Comparison of ENCODE assay signal across 7 cellular contexts in genomic region chr5:177923837-177924236, GRCh38.
DNase-seq lines count a peak whose midpoint lies in the region; ATAC-seq, FAIRE-seq and TF ChIP-seq lines count a peak whose summit lies in the region.
"Not testable (repeated sequence)": the region's sequence is repeated elsewhere in the genome, so short reads cannot be mapped to it uniquely, and the experiment has no call there.

No MANE protein-coding gene starts in this region.

- in situ Hi-C loops in GM12878 (cut with MboI): not testable (repeated sequence)

- WGBS in GM12878 (ENCODE audit: insufficient coverage, insufficient replicate concordance, low lambda C conversion rate, missing lambda C conversion rate): 31% methylated on average over 3 of the region's 4 CpGs

- H3K9me3 Mint-ChIP-seq in CD8-positive, alpha-beta memory T cell; activated CD4-positive, alpha-beta memory T cell treated with anti-CD3 and anti-CD28 coated beads, Interleukin-2, amount 10 ng/mL, durations not matched to agents 7 days and 5 days; activated CD8-positive, alpha-beta memory T cell treated with anti-CD3 and anti-CD28 coated beads, Interleukin-2, amount 10 ng/mL, durations not matched to agents 7 days and 5 days (ENCODE audit: low read depth); naive thymus-derived CD8-positive, alpha-beta T cell; stimulated activated effector memory CD8-positive, alpha-beta T cell treated with anti-CD3 and anti-CD28 coated beads, Interleukin-12 subunit alpha, Interleukin-12 subunit beta, amount 100 ng/mL, for 72 hours: not testable (repeated sequence)

- FAIRE-seq in GM12878 (lab: Jason Lieb, UNC): not testable (repeated sequence)

- not testable (repeated sequence) for H4K20me1 ChIP-seq in BLaER1; GM12878 (ENCODE audit: control insufficient read depth, insufficient read depth)

- SMC1A ChIA-PET in GM12878 (lab: Charles Lee; ENCODE audit: uncharacterized antibody, unreplicated experiment): not testable (repeated sequence)

- DNase-seq in CD8-positive, alpha-beta memory T cell; activated CD4-positive, alpha-beta memory T cell treated with anti-CD3 and anti-CD28 coated beads, Interleukin-2, amount 10 ng/mL, durations not matched to agents 7 days and 5 days; activated CD8-positive, alpha-beta memory T cell treated with anti-CD3 and anti-CD28 coated beads, Interleukin-2, amount 10 ng/mL, durations not matched to agents 7 days and 5 days; GM12878 (ENCODE audit: low read depth, low spot score); naive thymus-derived CD8-positive, alpha-beta T cell; stimulated activated effector memory CD8-positive, alpha-beta T cell treated with anti-CD3 and anti-CD28 coated beads, Interleukin-12 subunit alpha, Interleukin-12 subunit beta, amount 100 ng/mL, for 72 hours (ENCODE audit: low spot score in 2 of 2): not testable (repeated sequence)

- CTCF ChIA-PET in CD8-positive, alpha-beta memory T cell (lab: Charles Lee); activated CD4-positive, alpha-beta memory T cell treated with anti-CD3 and anti-CD28 coated beads, Interleukin-2, amount 10 ng/mL, durations not matched to agents 7 days and 5 days (lab: Charles Lee); activated CD8-positive, alpha-beta memory T cell treated with anti-CD3 and anti-CD28 coated beads, Interleukin-2, amount 10 ng/mL, durations not matched to agents 7 days and 5 days (lab: Charles Lee); GM12878 (lab: Yijun Ruan, JAX): not testable (repeated sequence)

- not testable (repeated sequence) for H3K9me3 ChIP-seq in BLaER1; CD8-positive, alpha-beta memory T cell (ENCODE audit: low read length); GM12878 (replicated peaks; ENCODE audit: control insufficient read depth, insufficient read depth, low read length)

- H3K4me1 ChIP-seq in BLaER1; CD8-positive, alpha-beta memory T cell (ENCODE audit: insufficient read depth, low read length); GM12878 (ENCODE audit: control insufficient read depth, insufficient read depth, low read length): not testable (repeated sequence)

- not testable (repeated sequence) for TF ChIP-seq RAD21 in GM12878 (IDR thresholded peaks at IDR 0.05; ENCODE audit: insufficient read depth, low read depth, low read length)

- not testable (repeated sequence) for TF ChIP-seq POLR2A in GM12878 (IDR thresholded peaks at IDR 0.05; ENCODE audit: low read depth, low read length)

- peak overlapping the region in 5 of 8 donors; percentile 47 to 87 (median 58) for H3K27ac Mint-ChIP-seq in CD8-positive, alpha-beta memory T cell
- H3K27ac Mint-ChIP-seq in activated CD4-positive, alpha-beta memory T cell treated with anti-CD3 and anti-CD28 coated beads, Interleukin-2, amount 10 ng/mL, durations not matched to agents 7 days and 5 days: peak overlapping the region; percentile 40
- H3K27ac Mint-ChIP-seq in activated CD8-positive, alpha-beta memory T cell treated with anti-CD3 and anti-CD28 coated beads, Interleukin-2, amount 10 ng/mL, durations not matched to agents 7 days and 5 days: peak overlapping the region; percentile 28
- H3K27ac Mint-ChIP-seq in naive thymus-derived CD8-positive, alpha-beta T cell: peak overlapping the region in 7 of 10 donors; percentile 48 to 89 (median 65)
- H3K27ac Mint-ChIP-seq in stimulated activated effector memory CD8-positive, alpha-beta T cell treated with anti-CD3 and anti-CD28 coated beads, Interleukin-12 subunit alpha, Interleukin-12 subunit beta, amount 100 ng/mL, for 72 hours: peak overlapping the region; percentile 37

- H3K9ac ChIP-seq in BLaER1; GM12878 (ENCODE audit: control insufficient read depth, insufficient read depth, low read length): not testable (repeated sequence)

- intact Hi-C loops in GM12878 (cut with micrococcal nuclease; ENCODE audit: unreplicated experiment): not testable (repeated sequence)

- H3K27me3 Mint-ChIP-seq in CD8-positive, alpha-beta memory T cell; activated CD4-positive, alpha-beta memory T cell treated with anti-CD3 and anti-CD28 coated beads, Interleukin-2, amount 10 ng/mL, durations not matched to agents 7 days and 5 days; activated CD8-positive, alpha-beta memory T cell treated with anti-CD3 and anti-CD28 coated beads, Interleukin-2, amount 10 ng/mL, durations not matched to agents 7 days and 5 days; naive thymus-derived CD8-positive, alpha-beta T cell: not testable (repeated sequence)

- not testable (repeated sequence) for H3K36me3 Mint-ChIP-seq in CD8-positive, alpha-beta memory T cell; activated CD4-positive, alpha-beta memory T cell treated with anti-CD3 and anti-CD28 coated beads, Interleukin-2, amount 10 ng/mL, durations not matched to agents 7 days and 5 days (ENCODE audit: low read depth); activated CD8-positive, alpha-beta memory T cell treated with anti-CD3 and anti-CD28 coated beads, Interleukin-2, amount 10 ng/mL, durations not matched to agents 7 days and 5 days; naive thymus-derived CD8-positive, alpha-beta T cell; stimulated activated effector memory CD8-positive, alpha-beta T cell treated with anti-CD3 and anti-CD28 coated beads, Interleukin-12 subunit alpha, Interleukin-12 subunit beta, amount 100 ng/mL, for 72 hours

- H3K4me3 Mint-ChIP-seq in CD8-positive, alpha-beta memory T cell: peak overlapping the region in 5 of 7 donors; percentile 19 to 72 (median 57)
- H3K4me3 Mint-ChIP-seq in activated CD4-positive, alpha-beta memory T cell treated with anti-CD3 and anti-CD28 coated beads, Interleukin-2, amount 10 ng/mL, durations not matched to agents 7 days and 5 days; activated CD8-positive, alpha-beta memory T cell treated with anti-CD3 and anti-CD28 coated beads, Interleukin-2, amount 10 ng/mL, durations not matched to agents 7 days and 5 days: not testable (repeated sequence)
- H3K4me3 Mint-ChIP-seq in naive thymus-derived CD8-positive, alpha-beta T cell: peak overlapping the region in 7 of 10 donors; percentile 6 to 62 (median 49)
- H3K4me3 Mint-ChIP-seq in stimulated activated effector memory CD8-positive, alpha-beta T cell treated with anti-CD3 and anti-CD28 coated beads, Interleukin-12 subunit alpha, Interleukin-12 subunit beta, amount 100 ng/mL, for 72 hours: peak overlapping the region; percentile 22

- POLR2A ChIA-PET in CD8-positive, alpha-beta memory T cell (lab: Charles Lee); activated CD4-positive, alpha-beta memory T cell treated with anti-CD3 and anti-CD28 coated beads, Interleukin-2, amount 10 ng/mL, durations not matched to agents 7 days and 5 days (lab: Charles Lee); GM12878 (lab: Charles Lee); naive thymus-derived CD8-positive, alpha-beta T cell (lab: Charles Lee): not testable (repeated sequence)

- H3K27ac ChIP-seq in BLaER1; CD8-positive, alpha-beta memory T cell (ENCODE audit: low read depth, low read length); GM12878 (ENCODE audit: control insufficient read depth, insufficient read depth): not testable (repeated sequence)

- not testable (repeated sequence) for TF ChIP-seq CTCF in GM12878 (IDR thresholded peaks at IDR 0.05 in 2 of 3, conservative IDR thresholded peaks at IDR 0.05 in 1 of 3; ENCODE audit: control insufficient read depth in 2 of 3, extremely low read depth in 1 of 3, insufficient read depth in 1 of 3, low read depth in 3 of 3, low read length in 3 of 3)

- not testable (repeated sequence) for BruUV-seq in GM12878 (replicated peaks; lab: Mats Ljungman, UMichigan)

- not testable (repeated sequence) for H3K36me3 ChIP-seq in BLaER1; CD8-positive, alpha-beta memory T cell (ENCODE audit: insufficient read depth, low read length); GM12878 (ENCODE audit: control insufficient read depth in 2 of 2, insufficient read depth in 2 of 2, low read length in 1 of 2)

- ATAC-seq in activated CD8-positive, alpha-beta memory T cell treated with anti-CD3 and anti-CD28 coated beads, Interleukin-2, amount 10 ng/mL, durations not matched to agents 7 days and 5 days: not testable (repeated sequence)
- peak; percentile 65 for ATAC-seq in GM12878
- ATAC-seq in naive thymus-derived CD8-positive, alpha-beta T cell: peak in 1 of 2 donors; percentile 46
- ATAC-seq in stimulated activated effector memory CD8-positive, alpha-beta T cell treated with anti-CD3 and anti-CD28 coated beads, Interleukin-12 subunit alpha, Interleukin-12 subunit beta, amount 100 ng/mL, for 72 hours: peak; percentile 65

- RAD21 ChIA-PET in GM12878 (lab: Charles Lee; ENCODE audit: unreplicated experiment): not testable (repeated sequence)

- H3K4me3 ChIP-seq in BLaER1; CD8-positive, alpha-beta memory T cell (ENCODE audit: low read length); GM12878: not testable (repeated sequence)

- H3K79me2 ChIP-seq in GM12878 (ENCODE audit: control insufficient read depth, insufficient read depth, low read length): not testable (repeated sequence)

- not testable (repeated sequence) for H3K27me3 ChIP-seq in BLaER1; CD8-positive, alpha-beta memory T cell (ENCODE audit: insufficient read depth, low read length, poor library complexity, severe bottlenecking); GM12878 (replicated peaks in 1 of 2; ENCODE audit: control insufficient read depth in 2 of 2, insufficient read depth in 2 of 2, low read length in 1 of 2)

- TF ChIP-seq EP300 in GM12878 (IDR thresholded peaks at IDR 0.05; ENCODE audit: borderline replicate concordance in 1 of 2, control insufficient read depth in 1 of 2, low read depth in 2 of 2, low read length in 2 of 2): not testable (repeated sequence)

- not testable (repeated sequence) for H2AFZ ChIP-seq in GM12878 (ENCODE audit: control insufficient read depth, low read depth, low read length)

- H3K4me2 ChIP-seq in BLaER1: peak overlapping the region; percentile 17; the same call in 1 of the 2 replicates
- H3K4me2 ChIP-seq in GM12878 (ENCODE audit: control insufficient read depth, insufficient read depth): not testable (repeated sequence)

- H3K4me1 Mint-ChIP-seq in CD8-positive, alpha-beta memory T cell; activated CD4-positive, alpha-beta memory T cell treated with anti-CD3 and anti-CD28 coated beads, Interleukin-2, amount 10 ng/mL, durations not matched to agents 7 days and 5 days; activated CD8-positive, alpha-beta memory T cell treated with anti-CD3 and anti-CD28 coated beads, Interleukin-2, amount 10 ng/mL, durations not matched to agents 7 days and 5 days; naive thymus-derived CD8-positive, alpha-beta T cell; stimulated activated effector memory CD8-positive, alpha-beta T cell treated with anti-CD3 and anti-CD28 coated beads, Interleukin-12 subunit alpha, Interleukin-12 subunit beta, amount 100 ng/mL, for 72 hours: not testable (repeated sequence)
